Comparison of ENCODE assay signal across 14 cellular contexts in the genomic region with DNA sequence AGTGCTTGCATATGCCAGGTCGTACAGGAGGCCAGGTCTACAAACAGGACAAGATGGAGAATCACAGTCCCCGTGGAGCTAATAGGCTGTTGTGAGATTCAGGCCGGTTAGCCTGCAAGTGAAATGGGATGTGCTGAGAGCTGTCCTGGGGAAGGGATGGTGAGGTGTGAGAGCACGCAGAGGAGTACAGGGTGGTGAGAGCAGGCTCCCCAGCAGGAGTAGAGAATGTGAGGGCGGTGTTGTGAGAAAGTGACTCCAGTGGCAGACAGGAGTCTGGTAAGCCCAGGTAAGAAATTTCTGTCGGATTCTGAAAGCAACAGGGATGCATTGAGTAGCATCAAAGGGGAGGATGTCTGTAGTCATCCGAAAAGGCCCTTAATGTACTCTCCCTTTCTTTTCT. TPM values are rescaled to one million over a fixed set of nuclear protein-coding genes. Genes with fewer than 3 reads are reported as not detected.
DNase-seq lines count a peak whose midpoint lies in the region; ATAC-seq and FAIRE-seq lines count a peak whose summit lies in the region.
"Had no signal": no experiment of that assay in that cellular context is flagged by ENCODE, and none has a peak within 500 bp of the region (broad histone marks: within the 10 kb centered on the region; RNA-seq: fewer than 3 reads in every experiment).

No MANE protein-coding gene starts in this region.

- H3K4me3 Mint-ChIP-seq in T-helper 17 cell = peak overlapping the region; percentile 89

- peak overlapping the region; percentile 10 for H3K4me3 ChIP-seq in effector memory CD4-positive, alpha-beta T cell (ENCODE audit: insufficient read depth, low read depth, low read length, poor library complexity, severe bottlenecking)
- H3K4me3 ChIP-seq in small intestine (ENCODE audit: low read depth in 1 of 2, low read length in 2 of 2) = no peak overlapping the region

- H3K36me3 ChIP-seq in effector memory CD4-positive, alpha-beta T cell (ENCODE audit: control insufficient read depth, insufficient read depth, low read length) = no peaks in the 10 kb centered on the region
- H3K36me3 ChIP-seq in small intestine (ENCODE audit: control insufficient read depth in 2 of 2, insufficient read depth in 2 of 2, low read length in 2 of 2) = peaks cover 0 to 12% of the 10 kb centered on the region in 2 donors

- DNase-seq in activated CD4-positive, alpha-beta T cell treated with anti-CD3 and anti-CD28 coated beads for 48 hours = peak; percentile 53
- DNase-seq in activated CD4-positive, alpha-beta T cell treated with anti-CD3 and anti-CD28 coated beads for 4 hours = no peak
- DNase-seq in T-helper 17 cell (no peak), small intestine (no peak), GF-D8 (lab: John Stamatoyannopoulos, UW) (no peak), DMS53 treated with DMSO at 0.1 percent for 48 hours (lab: John Stamatoyannopoulos, UW; ENCODE audit: unreplicated experiment) (no peak), midbrain (lab: John Stamatoyannopoulos, UW) (no peak)
- no peak for DNase-seq in effector memory CD4-positive, alpha-beta T cell
- DNase-seq: 8988T; activated CD8-positive, alpha-beta memory T cell treated with anti-CD3 and anti-CD28 coated beads, Interleukin-2, amount 50 U/mL, for 48 hours; MV-4-11; NCI-H2227 treated with DMSO at 0.1 percent for 48 hours had no signal

- no peak for ATAC-seq in T-helper 17 cell

- no peak for FAIRE-seq in small intestine (lab: Jason Lieb, UNC)
- FAIRE-seq: H1 had no signal

- peaks cover 94% of the 10 kb centered on the region for H3K4me1 ChIP-seq in effector memory CD4-positive, alpha-beta T cell (ENCODE audit: control insufficient read depth, insufficient read depth, low read length, poor library complexity, severe bottlenecking)
- H3K4me1 ChIP-seq in small intestine (ENCODE audit: control insufficient read depth in 2 of 2, insufficient read depth in 1 of 2, low read depth in 1 of 2, low read length in 1 of 2) = peaks cover 3 to 18% of the 10 kb centered on the region in 2 donors

- no peaks in the 10 kb centered on the region for H3K27me3 Mint-ChIP-seq in T-helper 17 cell

- H3K36me3 Mint-ChIP-seq in T-helper 17 cell (ENCODE audit: low read depth) = peaks cover 12% of the 10 kb centered on the region

- H3K27ac ChIP-seq in effector memory CD4-positive, alpha-beta T cell (ENCODE audit: insufficient read depth, low read length, poor library complexity, severe bottlenecking) = peak overlapping the region; percentile 96
- H3K27ac ChIP-seq in small intestine (ENCODE audit: low read depth in 1 of 2, low read length in 1 of 2) = peak overlapping the region; percentile 6 to 92

- H3K27ac Mint-ChIP-seq in T-helper 17 cell = peak overlapping the region; percentile 100

- H3K9me3 ChIP-seq in T-helper 17 cell (ENCODE audit: control insufficient read depth, low read length, poor library complexity, severe bottlenecking) (no peaks in the 10 kb centered on the region), small intestine (ENCODE audit: control insufficient read depth, low read depth) (no peaks in the 10 kb centered on the region)
- no peaks in the 10 kb centered on the region for H3K9me3 ChIP-seq in effector memory CD4-positive, alpha-beta T cell (ENCODE audit: control insufficient read depth, low read length)

- H3K27me3 ChIP-seq in effector memory CD4-positive, alpha-beta T cell (replicated peaks; ENCODE audit: control insufficient read depth, insufficient read depth, low read length, poor library complexity, severe bottlenecking) = no peaks in the 10 kb centered on the region
- H3K27me3 ChIP-seq in small intestine (ENCODE audit: control insufficient read depth in 2 of 2, insufficient read depth in 2 of 2, low read length in 2 of 2) = no peaks in the 10 kb centered on the region

- H3K4me1 Mint-ChIP-seq in T-helper 17 cell = peaks cover 84% of the 10 kb centered on the region

- 85 to 94% (median 93%) methylated on average over 7 of the region's 7 CpGs for WGBS in small intestine, 3 donors

RNA-seq across cellular contexts. Expression of gene GPR183, which starts 50.7 kb away (rescaled TPM):
- total RNA-seq in T-helper 17 cell = 100 to 1,000 TPM; 249 to 322 TPM
- polyA plus RNA-seq in small intestine = 1 to 10 TPM in 2 of 3 donors, not detected in 1; 2.4 to 5.5 TPM
- total RNA-seq: H1, renal cortical epithelial cell had no signal
- polyA plus RNA-seq: H1 had no signal
